ENCODE assay signal across 16 cellular contexts in the genomic region with DNA sequence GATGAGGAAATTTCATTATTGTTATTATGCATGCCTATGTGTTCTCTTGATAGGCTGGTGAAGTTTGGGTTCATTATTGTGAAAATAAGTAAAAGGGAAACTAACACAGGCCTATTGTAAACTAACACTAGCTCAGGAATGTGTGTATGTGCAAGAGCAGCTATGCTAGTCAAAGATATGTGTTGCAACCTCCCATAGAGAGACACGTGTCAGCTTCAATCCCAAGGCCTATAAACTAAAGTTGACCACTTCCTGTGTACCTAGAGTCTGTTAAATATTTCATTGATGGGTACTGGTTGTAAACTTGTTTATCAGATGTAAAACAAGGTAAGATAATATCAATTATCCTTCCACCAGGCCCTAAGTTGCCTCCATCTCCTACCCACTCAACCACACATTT.
"Had no signal": no experiment of that assay in that cellular context is flagged by ENCODE, and none has a peak within 500 bp of the region (broad histone marks: within the 10 kb centered on the region; RNA-seq: fewer than 3 reads in every experiment).

No MANE protein-coding gene starts in this region.

- H3K27ac ChIP-seq: lower lobe of right lung, parathyroid adenoma, skin epidermis, stomach, thoracic aorta, uterus had no signal

- H3K4me3 ChIP-seq: lower lobe of right lung, skin epidermis, stomach, thoracic aorta, uterus had no signal

- H3K36me3 ChIP-seq: lower lobe of right lung, stomach, thoracic aorta, uterus had no signal

- H3K4me1 ChIP-seq: lower lobe of right lung, parathyroid adenoma, stomach, uterus had no signal

- H3K9me3 ChIP-seq: uterus had no signal

- DNase-seq: activated CD4-positive, alpha-beta T cell treated with anti-CD3 and anti-CD28 coated beads for 36 hours; activated CD8-positive, alpha-beta memory T cell treated with anti-CD3 and anti-CD28 coated beads, Interleukin-2, amount 50 U/mL, for 4 hours; activated CD8-positive, alpha-beta T cell treated with anti-CD3 and anti-CD28 coated beads for 36 hours; activated T-cell treated with anti-CD3 and anti-CD28 coated beads, Interleukin-2, amount 50 U/mL, for 72 hours; cerebellar nuclear complex; dermis blood vessel endothelial cell; erythroblast; hippocampal formation; lower lobe of right lung; naive thymus-derived CD4-positive, alpha-beta T cell; retina; stomach; uterus had no signal

- H3K9ac ChIP-seq: parathyroid adenoma had no signal

- H2AFZ ChIP-seq: parathyroid adenoma had no signal

- H3K27me3 ChIP-seq: stomach, uterus had no signal

- ATAC-seq: activated CD4-positive, alpha-beta T cell treated with anti-CD3 and anti-CD28 coated beads for 36 hours; activated CD8-positive, alpha-beta T cell treated with anti-CD3 and anti-CD28 coated beads for 36 hours; activated T-cell treated with anti-CD3 and anti-CD28 coated beads, Interleukin-2, amount 50 U/mL, for 72 hours; lower lobe of right lung; naive thymus-derived CD4-positive, alpha-beta T cell had no signal
